In the genomic region with DNA sequence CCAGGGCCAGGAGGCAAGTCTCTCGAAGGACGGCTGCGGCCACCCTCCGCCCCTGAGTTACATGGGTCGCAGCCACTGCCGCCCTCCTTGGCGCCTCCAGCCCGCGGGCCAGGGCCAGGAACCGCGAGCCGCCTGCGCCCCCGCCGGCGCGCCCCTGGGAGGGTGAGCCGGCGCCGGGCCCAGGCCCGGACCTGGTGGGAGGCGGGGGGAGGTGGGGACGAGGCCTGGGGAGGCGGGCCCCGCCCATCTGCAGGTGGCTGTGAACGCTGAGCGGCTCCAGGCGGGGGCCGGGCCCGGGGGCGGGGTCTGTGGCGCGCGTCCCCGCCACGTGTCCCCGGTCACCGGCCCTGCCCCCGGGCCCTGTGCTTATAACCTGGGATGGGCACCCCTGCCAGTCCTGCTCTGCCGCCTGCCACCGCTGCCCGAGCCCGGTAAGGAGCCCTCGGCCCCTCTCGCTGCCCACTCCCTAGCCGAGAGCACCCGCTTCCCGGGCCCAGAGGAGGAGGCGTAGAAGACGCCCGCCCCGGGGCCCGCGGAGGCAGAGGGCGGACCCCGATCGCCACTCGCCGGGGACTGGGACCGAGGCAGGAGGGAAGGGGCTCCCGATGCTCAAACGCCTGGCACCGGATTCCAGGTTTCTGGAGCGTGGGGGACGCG, we compare ENCODE assay signal across 8 cellular contexts. TPM values are rescaled to one million over a fixed set of nuclear protein-coding genes. Genes with fewer than 3 reads are reported as not detected.
DNase-seq lines count a peak whose midpoint lies in the region; ATAC-seq and TF ChIP-seq lines count a peak whose summit lies in the region.

A gene (plus strand): TSS at position 397 of the 657 bp plus-strand sequence. CDS start 7,268 bp downstream, outside the sequence.

- peaks cover 36% of the 10 kb centered on the region for H3K4me1 ChIP-seq in mesenchymal stem cell (ENCODE audit: control insufficient read depth, insufficient read depth, low read depth, low read length)

- no peaks in the 10 kb centered on the region for H3K36me3 Mint-ChIP-seq in CD4-positive, alpha-beta T cell (ENCODE audit: low read depth)

- POLR2A ChIA-PET in CD4-positive, alpha-beta T cell (lab: Charles Lee) = no interaction called here

- peak in 9 of 10 experiments; percentile 11 to 54 (median 33) for DNase-seq in CD4-positive, alpha-beta T cell
- DNase-seq in LNCaP clone FGC (ENCODE audit: low read depth) (peak; percentile 33), ecto neural progenitor cell (ENCODE audit: low spot score) (peak; percentile 80), mesenchymal stem cell (no peak), NCI-H128 (lab: John Stamatoyannopoulos, UW; ENCODE audit: unreplicated experiment) (no peak), NK-92 (lab: John Stamatoyannopoulos, UW; ENCODE audit: unreplicated experiment) (no peak)
- peak; percentile 27 to 41 for DNase-seq in activated CD4-positive, alpha-beta T cell treated with anti-CD3 and anti-CD28 coated beads for 24 hours (ENCODE audit: low read depth in 2 of 2)
- peak; percentile 21 to 42 for DNase-seq in stimulated activated CD8-positive, alpha-beta memory T cell treated with anti-CD3 and anti-CD28 coated beads, Interleukin-15, amount 100 ng/mL, for 4 hours (ENCODE audit: low read depth in 2 of 2)

- H3K14ac ChIP-seq in mesenchymal stem cell (ENCODE audit: low read length in 2 of 2) = no peak within 1 kb of the TSS

- H3K36me3 ChIP-seq in mesenchymal stem cell (ENCODE audit: control insufficient read depth in 1 of 2, insufficient read depth in 2 of 2, low read depth in 1 of 2, low read length in 2 of 2) = peaks cover 0 to 13% of the 10 kb centered on the region in 2 experiments

- H3K27me3 ChIP-seq in CD4-positive, alpha-beta T cell (ENCODE audit: control insufficient read depth, insufficient read depth, low read length) = peaks cover 30% of the 10 kb centered on the region
- no peaks in the 10 kb centered on the region for H3K27me3 ChIP-seq in mesenchymal stem cell (ENCODE audit: control insufficient read depth in 1 of 2, insufficient read depth in 1 of 2, low read length in 2 of 2)

- peak within 1 kb of the TSS in 1 of 2 experiments; percentile 49 for H3K4ac ChIP-seq in mesenchymal stem cell (ENCODE audit: low read depth in 1 of 2, low read length in 2 of 2)

- H3K4me2 ChIP-seq in mesenchymal stem cell (ENCODE audit: low read length, poor library complexity, severe bottlenecking) = peak within 1 kb of the TSS; percentile 97

- H2BK120ac ChIP-seq in mesenchymal stem cell (ENCODE audit: low read depth, low read length) = no peak within 1 kb of the TSS

- no peak within 1 kb of the TSS for H3K27ac ChIP-seq in CD4-positive, alpha-beta T cell (ENCODE audit: low read depth, low read length)
- peak within 1 kb of the TSS; percentile 81 for H3K27ac ChIP-seq in mesenchymal stem cell (ENCODE audit: low read length, poor library complexity, severe bottlenecking)

- H3K4me3 ChIP-seq in LNCaP clone FGC (ENCODE audit: low read depth, low read length) (peak within 1 kb of the TSS; percentile 65), mesenchymal stem cell (ENCODE audit: insufficient read depth in 1 of 2, low read depth in 1 of 2, low read length in 2 of 2) (peak within 1 kb of the TSS; percentile 71 to 87)

- H2BK5ac ChIP-seq in mesenchymal stem cell (ENCODE audit: low read depth, low read length, poor library complexity, severe bottlenecking) = no peak within 1 kb of the TSS

- intact Hi-C loops in CD4-positive, alpha-beta T cell (cut with DNase I, micrococcal nuclease) = no loop called here

- H2BK12ac ChIP-seq in mesenchymal stem cell (ENCODE audit: low read length in 2 of 2) = peak within 1 kb of the TSS in 1 of 2 experiments; percentile 52

- ATAC-seq in CD4-positive, alpha-beta T cell (ENCODE audit: poor library complexity) = peak; percentile 72

- no peaks in the 10 kb centered on the region for H3K4me1 Mint-ChIP-seq in CD4-positive, alpha-beta T cell (ENCODE audit: low read depth)

- no peak within 1 kb of the TSS for H3K27ac Mint-ChIP-seq in CD4-positive, alpha-beta T cell

- 2% methylated on average over 34 of the region's 66 CpGs for WGBS in mesenchymal stem cell

- peak within 1 kb of the TSS; percentile 9 for H4K8ac ChIP-seq in mesenchymal stem cell (ENCODE audit: low read length)

- H3K23ac ChIP-seq in mesenchymal stem cell (ENCODE audit: low read length in 2 of 2) = peak within 1 kb of the TSS in 1 of 2 experiments; percentile 76

- peak within 1 kb of the TSS in 1 of 2 experiments; percentile 42 for H3K18ac ChIP-seq in mesenchymal stem cell (ENCODE audit: low read depth in 1 of 2, low read length in 2 of 2)

- no peak within 1 kb of the TSS for H4K91ac ChIP-seq in mesenchymal stem cell (ENCODE audit: low read length)

- H3K27me3 Mint-ChIP-seq in CD4-positive, alpha-beta T cell = peaks cover 53% of the 10 kb centered on the region

- peaks cover 12% of the 10 kb centered on the region for H3K79me1 ChIP-seq in mesenchymal stem cell (replicated peaks; ENCODE audit: low read length, poor library complexity, severe bottlenecking)

- no peak for TF ChIP-seq CTCF in CD4-positive, alpha-beta T cell (IDR thresholded peaks at IDR 0.05)
- TF ChIP-seq CTCF in LNCaP clone FGC (IDR thresholded peaks at IDR 0.05; ENCODE audit: control insufficient read depth, extremely low read depth, insufficient read depth) = no peak

- CTCF ChIA-PET in CD4-positive, alpha-beta T cell (lab: Charles Lee) = no interaction called here

- peak within 1 kb of the TSS; percentile 88 for H3K9ac ChIP-seq in mesenchymal stem cell (ENCODE audit: low read length)

- no peak within 1 kb of the TSS for H2BK15ac ChIP-seq in mesenchymal stem cell (ENCODE audit: low read depth, poor library complexity, severe bottlenecking)

- H3K9me3 Mint-ChIP-seq in CD4-positive, alpha-beta T cell = peaks cover 3% of the 10 kb centered on the region

- peaks cover 9% of the 10 kb centered on the region for H3K9me3 ChIP-seq in CD4-positive, alpha-beta T cell (ENCODE audit: control insufficient read depth, low read length)
- H3K9me3 ChIP-seq in mesenchymal stem cell (ENCODE audit: control insufficient read depth, low read length) = peaks cover 10% of the 10 kb centered on the region

- H2AFZ ChIP-seq in mesenchymal stem cell (ENCODE audit: low read depth, low read length) = peak within 1 kb of the TSS; percentile 65

- H2AK5ac ChIP-seq in mesenchymal stem cell (ENCODE audit: low read length, severe bottlenecking) = peak within 1 kb of the TSS; percentile 27

- H3K4me3 Mint-ChIP-seq in CD4-positive, alpha-beta T cell = peak within 1 kb of the TSS; percentile 49

RNA-seq across cellular contexts. Expression of the gene that starts here (rescaled TPM):
- total RNA-seq in CD4-positive, alpha-beta T cell = not detected
- polyA plus RNA-seq in mesenchymal stem cell (2013, experiment 1 of 2) = 27.8 TPM
- polyA plus RNA-seq in mesenchymal stem cell (2013, experiment 2 of 2) = 28.1 TPM

Comparison
In these comparisons a context has a peak if more than half of its experiments do, and no peak if none do; other contexts are left out.
1. Peak in DNase-seq and ATAC-seq in CD4-positive, alpha-beta T cell; RNA of the gene not detected or under 1 TPM.
2. DNase-seq: peak in LNCaP clone FGC (single experiment), activated CD4-positive, alpha-beta T cell treated with anti-CD3 and anti-CD28 coated beads for 24 hours (2 of 2), ecto neural progenitor cell (single experiment) and stimulated activated CD8-positive, alpha-beta memory T cell treated with anti-CD3 and anti-CD28 coated beads, Interleukin-15, amount 100 ng/mL, for 4 hours (2 of 2); none in mesenchymal stem cell (single experiment), NCI-H128 (single experiment) and NK-92 (single experiment).